ENCODE assay signal across 13 cellular contexts in genomic region chr1:168243200-168243599, GRCh38. TPM values are rescaled to one million over a fixed set of nuclear protein-coding genes. Genes with fewer than 3 reads are reported as not detected.
DNase-seq lines count a peak whose midpoint lies in the region; ATAC-seq, FAIRE-seq and TF ChIP-seq lines count a peak whose summit lies in the region.
"Had no signal": no experiment of that assay in that cellular context is flagged by ENCODE, and none has a peak within 500 bp of the region (broad histone marks: within the 10 kb centered on the region; RNA-seq: fewer than 3 reads in every experiment).

No MANE protein-coding gene starts in this region.

- no peak overlapping the region for H3K4me3 Mint-ChIP-seq in dendritic cell treated with granulocyte-macrophage colony-stimulating factor and Interleukin-4, amounts not matched to agents 40 ng/mL and 50 ng/mL, for 4 days
- no peak overlapping the region for H3K4me3 Mint-ChIP-seq in activated CD4-positive, alpha-beta memory T cell treated with anti-CD3 and anti-CD28 coated beads for 36 hours

- no peaks in the 10 kb centered on the region for H3K9me3 Mint-ChIP-seq in dendritic cell treated with granulocyte-macrophage colony-stimulating factor and Interleukin-4, amounts not matched to agents 40 ng/mL and 50 ng/mL, for 4 days
- H3K9me3 Mint-ChIP-seq in activated CD4-positive, alpha-beta memory T cell treated with anti-CD3 and anti-CD28 coated beads for 36 hours, result no peaks in the 10 kb centered on the region
- H3K9me3 Mint-ChIP-seq: natural killer cell had no signal

- no peak for TF ChIP-seq EP300 in stomach (IDR thresholded peaks at IDR 0.05)

- H3K27me3 Mint-ChIP-seq in dendritic cell treated with granulocyte-macrophage colony-stimulating factor and Interleukin-4, amounts not matched to agents 40 ng/mL and 50 ng/mL, for 4 days, result no peaks in the 10 kb centered on the region
- no peaks in the 10 kb centered on the region for H3K27me3 Mint-ChIP-seq in activated CD4-positive, alpha-beta memory T cell treated with anti-CD3 and anti-CD28 coated beads for 36 hours

- peaks cover 4 to 8% of the 10 kb centered on the region in 2 donors for H3K4me1 ChIP-seq in left lung
- peaks cover 16 to 40% (median 28%) of the 10 kb centered on the region in 4 donors for H3K4me1 ChIP-seq in stomach

- H3K4me3 ChIP-seq in left lung (no peak overlapping the region), stomach (no peak overlapping the region)
- H3K4me3 ChIP-seq: PC-9 had no signal

- peak; percentile 67 for ATAC-seq in left lung

- H3K27me3 ChIP-seq in left lung (no peaks in the 10 kb centered on the region), stomach (no peaks in the 10 kb centered on the region)

- H3K27ac Mint-ChIP-seq in dendritic cell treated with granulocyte-macrophage colony-stimulating factor and Interleukin-4, amounts not matched to agents 40 ng/mL and 50 ng/mL, for 4 days, result peak overlapping the region; percentile 6
- H3K27ac Mint-ChIP-seq in activated CD4-positive, alpha-beta memory T cell treated with anti-CD3 and anti-CD28 coated beads for 36 hours, result no peak overlapping the region

- CTCF ChIA-PET in activated CD4-positive, alpha-beta memory T cell treated with anti-CD3 and anti-CD28 coated beads for 36 hours (lab: Charles Lee), result no interaction called here

- TF ChIP-seq CTCF in left lung (IDR thresholded peaks at IDR 0.05) (no peak), stomach (IDR thresholded peaks at IDR 0.05) (no peak)

- FAIRE-seq in urothelium cell line (lab: Jason Lieb, UNC), result no peak

- peaks cover 39% of the 10 kb centered on the region for H3K4me1 Mint-ChIP-seq in dendritic cell treated with granulocyte-macrophage colony-stimulating factor and Interleukin-4, amounts not matched to agents 40 ng/mL and 50 ng/mL, for 4 days (ENCODE audit: low read depth)
- peaks cover 43% of the 10 kb centered on the region for H3K4me1 Mint-ChIP-seq in activated CD4-positive, alpha-beta memory T cell treated with anti-CD3 and anti-CD28 coated beads for 36 hours (ENCODE audit: low read depth)

- WGBS in stomach, 5 donors, result 10 to 28% (median 20%) methylated on average over 2 of the region's 2 CpGs

- TF ChIP-seq POLR2A in stomach (IDR thresholded peaks at IDR 0.05), result no peak

- H3K9me3 ChIP-seq in left lung, result no peaks in the 10 kb centered on the region
- H3K9me3 ChIP-seq in stomach, result no peaks in the 10 kb centered on the region

- H3K36me3 ChIP-seq in left lung (peaks cover 0 to 85% of the 10 kb centered on the region in 2 donors), stomach (peaks cover 43 to 94% (median 88%) of the 10 kb centered on the region in 4 donors)

- peaks cover 99% of the 10 kb centered on the region for H3K36me3 Mint-ChIP-seq in dendritic cell treated with granulocyte-macrophage colony-stimulating factor and Interleukin-4, amounts not matched to agents 40 ng/mL and 50 ng/mL, for 4 days (ENCODE audit: low read depth)
- H3K36me3 Mint-ChIP-seq in activated CD4-positive, alpha-beta memory T cell treated with anti-CD3 and anti-CD28 coated beads for 36 hours, result peaks cover 83% of the 10 kb centered on the region

- POLR2A ChIA-PET in activated CD4-positive, alpha-beta memory T cell treated with anti-CD3 and anti-CD28 coated beads for 36 hours (lab: Charles Lee), result no interaction called here

- H3K27ac ChIP-seq in left lung, result peak overlapping the region; percentile 48 to 49
- H3K27ac ChIP-seq in stomach, result peak overlapping the region in 4 of 5 donors; percentile 41 to 69 (median 58)
- H3K27ac ChIP-seq: PC-9, WERI-Rb-1 had no signal

- DNase-seq in NCI-H146 (lab: John Stamatoyannopoulos, UW) (peak; percentile 82), left lung (no peak), stomach (peak; percentile 39), urothelium cell line (ENCODE audit: low spot score) (no peak), NCI-H774 (lab: John Stamatoyannopoulos, UW) (no peak)
- no peak for DNase-seq in activated effector memory CD4-positive, alpha-beta T cell treated with Interleukin-2 at 50 U/mL for 16 hours
- no peak for DNase-seq in activated CD4-positive, alpha-beta memory T cell treated with anti-CD3 and anti-CD28 coated beads for 36 hours
- DNase-seq: hypothalamus, natural killer cell, NCI-H187, WERI-Rb-1 had no signal

- intact Hi-C loops in dendritic cell treated with granulocyte-macrophage colony-stimulating factor and Interleukin-4, amounts not matched to agents 40 ng/mL and 50 ng/mL, for 4 days (cut with micrococcal nuclease), result no loop called here
- intact Hi-C loops in left lung (cut with DNase I) (no loop called here), stomach (cut with DNase I; ENCODE audit: low total_unique reads) (no loop called here)
- intact Hi-C loops in activated CD4-positive, alpha-beta memory T cell treated with anti-CD3 and anti-CD28 coated beads for 36 hours (cut with micrococcal nuclease), result no loop called here

RNA-seq across cellular contexts. Expression of gene SFT2D2, which starts 17.4 kb away (rescaled TPM):
- 10 to 100 TPM; 71.9 to 85.9 TPM for total RNA-seq in left lung
- total RNA-seq in stomach, result 10 to 100 TPM in 4 of 5 donors, 1 to 10 TPM in 1; 8.8 to 61.3 (median 43.7) TPM
- polyA plus RNA-seq in stomach, result 1 to 10 TPM; 1.4 to 4.0 (median 2.4) TPM
- total RNA-seq in activated CD4-positive, alpha-beta memory T cell treated with anti-CD3 and anti-CD28 coated beads for 36 hours, result 10 to 100 TPM; 52.3 to 52.9 TPM

RNA-seq across cellular contexts. Expression of gene TBX19, which starts 37.5 kb away (rescaled TPM):
- total RNA-seq in left lung, result 1 to 10 TPM; 1.8 to 2.6 TPM
- 1 to 10 TPM in 3 of 5 donors, not detected in 2; 1.3 to 2.9 (median 1.8) TPM for total RNA-seq in stomach
- polyA plus RNA-seq in stomach, result 1 to 10 TPM in 1 of 3 donors, under 1 TPM in 2; 0.61 to 1.1 (median 0.62) TPM
- total RNA-seq in activated CD4-positive, alpha-beta memory T cell treated with anti-CD3 and anti-CD28 coated beads for 36 hours, result 1 to 10 TPM; 2.2 to 2.3 TPM

Comparison
In these comparisons a context has a peak if more than half of its experiments do, and no peak if none do; other contexts are left out.
1. DNase-seq: peak in NCI-H146 (single experiment) and stomach (single experiment); none in left lung (0 of 2), activated effector memory CD4-positive, alpha-beta T cell treated with Interleukin-2 at 50 U/mL for 16 hours (single experiment), urothelium cell line (single experiment), activated CD4-positive, alpha-beta memory T cell treated with anti-CD3 and anti-CD28 coated beads for 36 hours (single experiment) and NCI-H774 (single experiment).